10 cellular contexts compared by ENCODE assay signal in the genomic region with DNA sequence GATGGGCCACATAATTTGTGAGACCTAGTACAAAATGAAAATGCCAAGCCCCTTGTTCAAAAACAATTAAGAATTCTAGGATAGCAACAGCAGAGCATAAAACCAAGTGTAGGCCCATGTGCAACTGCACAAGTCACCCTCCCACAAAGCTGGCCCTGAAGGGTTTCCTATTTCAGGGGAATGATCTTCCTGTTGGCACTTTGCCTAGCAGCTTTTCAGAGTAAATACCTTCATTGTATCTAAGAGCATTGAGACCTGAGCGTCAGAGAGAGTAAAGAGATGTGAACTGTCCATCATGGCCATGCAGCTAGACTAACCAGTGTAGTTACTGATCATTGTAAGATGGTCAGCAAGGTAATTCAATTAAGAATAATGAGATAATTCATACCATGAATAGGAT.
DNase-seq lines count a peak whose midpoint lies in the region; ATAC-seq lines count a peak whose summit lies in the region.
"Had no signal": no experiment of that assay in that cellular context is flagged by ENCODE, and none has a peak within 500 bp of the region (broad histone marks: within the 10 kb centered on the region; RNA-seq: fewer than 3 reads in every experiment).

No MANE protein-coding gene starts in this region.

- ATAC-seq in HG03571 (IDR thresholded peaks at IDR 0.05; ENCODE audit: unreplicated experiment) = no peak

- DNase-seq in H4 (ENCODE audit: low spot score) (peak; percentile 13), NCI-H2107 (lab: John Stamatoyannopoulos, UW) (peak; percentile 58), SHP77 treated with DMSO at 0.1 percent for 48 hours (lab: John Stamatoyannopoulos, UW) (peak; percentile 64), left kidney (ENCODE audit: low read depth, low spot score) (peak; percentile 29), inferior parietal cortex (ENCODE audit: extremely low spot score) (no peak), HuH-7.5 (ENCODE audit: low spot score) (no peak)
- no peak for DNase-seq in stimulated activated CD8-positive, alpha-beta memory T cell treated with anti-CD3 and anti-CD28 coated beads, Interleukin-4, amount 100 ng/mL, for 48 hours
- DNase-seq: aorta; CD4-positive, alpha-beta memory T cell had no signal

Comparison
In these comparisons a context has a peak if more than half of its experiments do, and no peak if none do; other contexts are left out.
1. DNase-seq: peak in H4 (single experiment), NCI-H2107 (single experiment), SHP77 treated with DMSO at 0.1 percent for 48 hours (single experiment) and left kidney (single experiment); none in inferior parietal cortex (single experiment), HuH-7.5 (single experiment) and stimulated activated CD8-positive, alpha-beta memory T cell treated with anti-CD3 and anti-CD28 coated beads, Interleukin-4, amount 100 ng/mL, for 48 hours (single experiment).